ENCODE assay signal across 8 cellular contexts in genomic region chr11:66311965-66312548, GRCh38. TPM values are rescaled to one million over a fixed set of nuclear protein-coding genes. Genes with fewer than 3 reads are reported as not detected.
DNase-seq lines count a peak whose midpoint lies in the region; ATAC-seq and TF ChIP-seq lines count a peak whose summit lies in the region.

No MANE protein-coding gene starts in this region.

- no peaks in the 10 kb centered on the region for H3K9me3 ChIP-seq in right lobe of liver

- H3K27me3 ChIP-seq in right lobe of liver, result no peaks in the 10 kb centered on the region

- H3K4me1 ChIP-seq in right lobe of liver, result peaks cover 0 to 6% (median 3%) of the 10 kb centered on the region in 4 donors

- peak overlapping the region; percentile 57 to 78 (median 71) for H3K27ac ChIP-seq in right lobe of liver

- DNase-seq in C1 segment of cervical spinal cord (lab: John Stamatoyannopoulos, UW), result peak; percentile 52 to 90 (median 80)
- DNase-seq in NCI-H526 (lab: John Stamatoyannopoulos, UW), result peak; percentile 98 to 99
- peak; percentile 93 for DNase-seq in activated CD4-positive, alpha-beta T cell treated with anti-CD3 and anti-CD28 coated beads, Interleukin-2, amount 50 U/mL, for 1 hour
- DNase-seq in dermis blood vessel endothelial cell, result peak; percentile 92
- peak; percentile 94 to 96 (median 95) for DNase-seq in right lobe of liver
- peak; percentile 96 for DNase-seq in stimulated activated CD4-positive, alpha-beta T cell treated with anti-CD3 and anti-CD28 coated beads, Interleukin-4, amount 100 ng/mL, for 1 hour

- peak overlapping the region; percentile 46 to 53 (median 52) for H3K4me3 ChIP-seq in right lobe of liver

- intact Hi-C loops in right lobe of liver (cut with DNase I), result no loop called here

- TF ChIP-seq CTCF in right lobe of liver (IDR thresholded peaks at IDR 0.05), result peak in 3 of 4 donors; percentile 91 to 95 (median 95)

- WGBS in right lobe of liver (ENCODE audit: insufficient coverage, low coverage, low lambda C conversion rate, missing lambda C conversion rate), result 0% methylated on average over 14 of the region's 44 CpGs

- ATAC-seq in GM19372 (IDR thresholded peaks at IDR 0.05; ENCODE audit: low read depth, unreplicated experiment) (peak; percentile 70), HG03520 (IDR thresholded peaks at IDR 0.05; ENCODE audit: unreplicated experiment) (peak; percentile 55), right lobe of liver (peak; percentile 83 to 89 (median 84))

- H3K36me3 ChIP-seq in right lobe of liver, result no peaks in the 10 kb centered on the region

- TF ChIP-seq POLR2A in right lobe of liver (IDR thresholded peaks at IDR 0.05), result peak; percentile 59

RNA-seq across cellular contexts. Expression of gene CD248, which starts 4.8 kb away (rescaled TPM):
- total RNA-seq in dermis blood vessel endothelial cell (0.23 and 0.68 TPM in 2 replicates), right lobe of liver (1 to 10 TPM in 3 of 6 experiments, under 1 TPM in 3; 0.37 to 3.2 (median 0.94) TPM)

RNA-seq across cellular contexts. Expression of gene TMEM151A, which starts 20.4 kb away (rescaled TPM):
- not detected in 2 replicates for total RNA-seq in dermis blood vessel endothelial cell
- under 1 TPM in 4 of 6 experiments, not detected in 2; 0.13 to 0.86 (median 0.45) TPM for total RNA-seq in right lobe of liver

RNA-seq across cellular contexts. Expression of gene YIF1A, which starts 23.1 kb away (rescaled TPM):
- total RNA-seq in dermis blood vessel endothelial cell (111 and 159 TPM in 2 replicates), right lobe of liver (100 to 1,000 TPM in 3 of 6 experiments, 10 to 100 TPM in 3; 75.0 to 170 (median 97.9) TPM)

RNA-seq across cellular contexts. Expression of gene RIN1, which starts 24.2 kb away (rescaled TPM):
- total RNA-seq in dermis blood vessel endothelial cell (4.8 and 6.7 TPM in 2 replicates), right lobe of liver (1 to 10 TPM in 3 of 6 experiments, under 1 TPM in 3; 0.46 to 1.8 (median 0.94) TPM)

RNA-seq across cellular contexts. Expression of gene BRMS1, which starts 32.8 kb away (rescaled TPM):
- 65.7 and 71.8 TPM in 2 replicates for total RNA-seq in dermis blood vessel endothelial cell
- total RNA-seq in right lobe of liver, result 10 to 100 TPM in 5 of 6 experiments, 1 to 10 TPM in 1; 8.2 to 31.9 (median 12.1) TPM

Comparison
In these comparisons a context has a peak if more than half of its experiments do, and no peak if none do; other contexts are left out.
1. Peak in every context shown above with its lines: DNase-seq, ATAC-seq, H3K4me3 ChIP-seq and H3K27ac ChIP-seq.